In genomic region chr4:128060130-128060619, GRCh38 we compare ENCODE assay signal across 8 cellular contexts. TPM values are rescaled to one million over a fixed set of nuclear protein-coding genes. Genes with fewer than 3 reads are reported as not detected.
DNase-seq lines count a peak whose midpoint lies in the region; TF ChIP-seq lines count a peak whose summit lies in the region.

No MANE protein-coding gene starts in this region.

- CTCF ChIA-PET in A673 (lab: Charles Lee) = no interaction called here

- no peak for TF ChIP-seq CTCF in A673 (conservative IDR thresholded peaks at IDR 0.05; ENCODE audit: low read depth, low read length)
- TF ChIP-seq CTCF in GM20000 (IDR thresholded peaks at IDR 0.05; ENCODE audit: extremely low read depth, missing control alignments) = no peak

- H3K4me3 ChIP-seq in A673 (ENCODE audit: low read depth, low read length, poor library complexity, severe bottlenecking) = peak overlapping the region; percentile 93
- H3K4me3 ChIP-seq in stomach smooth muscle (ENCODE audit: low read length in 2 of 2) = peak overlapping the region; percentile 70 to 86

- no peaks in the 10 kb centered on the region for H3K36me3 Mint-ChIP-seq in activated naive CD8-positive, alpha-beta T cell
- no peaks in the 10 kb centered on the region for H3K36me3 Mint-ChIP-seq in immature natural killer cell

- DNase-seq in A673 (ENCODE audit: low spot score) = peak; percentile 30
- peak; percentile 36 for DNase-seq in GM20000 (ENCODE audit: low spot score)
- no peak for DNase-seq in immature natural killer cell
- no peak for DNase-seq in 8988T
- no peak for DNase-seq in stimulated activated CD4-positive, alpha-beta T cell treated with anti-CD3 and anti-CD28 coated beads, Interleukin-15, amount 100 ng/mL, for 24 hours
- no peak for DNase-seq in SW 1271 (lab: John Stamatoyannopoulos, UW)

- peak overlapping the region; percentile 94 to 96 for H3K9ac ChIP-seq in stomach smooth muscle (ENCODE audit: low read length in 2 of 2)

- BruUV-seq in A673 (replicated peaks; lab: Mats Ljungman, UMichigan) = TSS peak; percentile 89

- no peaks in the 10 kb centered on the region for H3K27me3 Mint-ChIP-seq in activated naive CD8-positive, alpha-beta T cell
- peaks cover 2 to 6% (median 3%) of the 10 kb centered on the region in 3 donors for H3K27me3 Mint-ChIP-seq in immature natural killer cell (ENCODE audit: low read depth in 3 of 3)

- H3K36me3 ChIP-seq in A673 (ENCODE audit: insufficient read depth, low read length, poor library complexity, severe bottlenecking) (no peaks in the 10 kb centered on the region), stomach smooth muscle (ENCODE audit: control insufficient read depth in 2 of 2, insufficient read depth in 2 of 2, low read length in 2 of 2) (no peaks in the 10 kb centered on the region)

- intact Hi-C loops in A673 (cut with micrococcal nuclease; ENCODE audit: unreplicated experiment) = loop anchor here (10.0 kb wide), 1 partner anchor 225 kb away; the partner anchor contains the start of gene PGRMC2

- no peaks in the 10 kb centered on the region for H3K9me3 Mint-ChIP-seq in activated naive CD8-positive, alpha-beta T cell (ENCODE audit: low read depth)
- no peaks in the 10 kb centered on the region for H3K9me3 Mint-ChIP-seq in immature natural killer cell

- peak overlapping the region; percentile 86 for H3K4me3 Mint-ChIP-seq in activated naive CD8-positive, alpha-beta T cell
- H3K4me3 Mint-ChIP-seq in immature natural killer cell = peak overlapping the region; percentile 80 to 91 (median 87)

- H3K27ac Mint-ChIP-seq in activated naive CD8-positive, alpha-beta T cell = peak overlapping the region; percentile 90
- peak overlapping the region; percentile 77 to 93 (median 91) for H3K27ac Mint-ChIP-seq in immature natural killer cell

- H3K4me1 Mint-ChIP-seq in activated naive CD8-positive, alpha-beta T cell (ENCODE audit: low read depth) = peaks cover 13% of the 10 kb centered on the region
- peaks cover 10 to 17% of the 10 kb centered on the region in 2 donors for H3K4me1 Mint-ChIP-seq in immature natural killer cell

- no peaks in the 10 kb centered on the region for H3K27me3 ChIP-seq in A673 (replicated peaks; ENCODE audit: insufficient read depth, low read depth, low read length, poor library complexity)
- H3K27me3 ChIP-seq in stomach smooth muscle (ENCODE audit: control insufficient read depth in 1 of 2, insufficient read depth in 2 of 2, low read length in 2 of 2) = no peaks in the 10 kb centered on the region

- POLR2A ChIA-PET in A673 (lab: Charles Lee; ENCODE audit: low non-redundant PET) = no interaction called here

- no peaks in the 10 kb centered on the region for H3K9me3 ChIP-seq in A673 (ENCODE audit: low read depth, low read length, poor library complexity, severe bottlenecking)
- H3K9me3 ChIP-seq in stomach smooth muscle (ENCODE audit: control insufficient read depth in 2 of 2, low read length in 2 of 2) = no peaks in the 10 kb centered on the region

- peaks cover 13% of the 10 kb centered on the region for H3K4me1 ChIP-seq in A673 (ENCODE audit: insufficient read depth, low read length, poor library complexity, severe bottlenecking)
- H3K4me1 ChIP-seq in stomach smooth muscle (ENCODE audit: control insufficient read depth, insufficient read depth, low read length) = peaks cover 11% of the 10 kb centered on the region

- H3K27ac ChIP-seq in A673 (ENCODE audit: low read depth, low read length, poor library complexity, severe bottlenecking) (peak overlapping the region; percentile 96), stomach smooth muscle (ENCODE audit: low read length) (peak overlapping the region; percentile 85)

RNA-seq across cellular contexts. Expression of gene LARP1B, which starts 0.9 kb away (rescaled TPM):
- 20.3 and 21.5 TPM in 2 replicates for total RNA-seq in A673 (2021)
- 1 to 10 TPM; 5.0 to 7.4 (median 7.3) TPM for polyA plus RNA-seq in immature natural killer cell

Comparison
In these comparisons a context has a peak if more than half of its experiments do, and no peak if none do; other contexts are left out.
1. DNase-seq: peak in A673 (single experiment) and GM20000 (single experiment); none in immature natural killer cell (0 of 3), 8988T (single experiment), stimulated activated CD4-positive, alpha-beta T cell treated with anti-CD3 and anti-CD28 coated beads, Interleukin-15, amount 100 ng/mL, for 24 hours (single experiment) and SW 1271 (0 of 2).